In genomic region chr5:43120720-43121564, GRCh38 we compare ENCODE assay signal across 1 cellular context.
A peak's percentile ranks its signal among the peaks of the same experiment; 100 is the strongest.
TF ChIP-seq lines count a peak whose summit lies in the region.

ZNF131 (plus strand) TSS chr5:43120914; CDS start chr5:43122054, 1,140 bp downstream.

TF ChIP-seq in K562, 482 proteins besides CTCF, POLR2A, EP300 and RAD21 (continued from another document and continues in another):
- TF ChIP-seq ZNF655 (CRISPR knock-in tag; IDR thresholded peaks at IDR 0.05) = no peak
- no peak for TF ChIP-seq SMARCA5 (IDR thresholded peaks at IDR 0.05)
- TF ChIP-seq ZNF449 (CRISPR knock-in tag; IDR thresholded peaks at IDR 0.05) = peak; percentile 69; the same call in 1 of the 2 replicates
- peak; percentile 78 for TF ChIP-seq USF2 (CRISPR knock-in tag; IDR thresholded peaks at IDR 0.05)
- TF ChIP-seq MNT (conservative IDR thresholded peaks at IDR 0.05) = peak; percentile 97 to 99
- no peak; the same call in none of the 2 replicates for TF ChIP-seq ETV5 (CRISPR knock-in tag; IDR thresholded peaks at IDR 0.05; ENCODE audit: low read depth)
- no peak for TF ChIP-seq HOMEZ (CRISPR knock-in tag; IDR thresholded peaks at IDR 0.05)
- TF ChIP-seq BCOR (IDR thresholded peaks at IDR 0.05) = peak; percentile 79; the same call in 1 of the 2 replicates
- TF ChIP-seq SNRNP70 (optimal IDR thresholded peaks at IDR 0.05; ENCODE audit: low read depth, low read length) = no peak
- TF ChIP-seq FIP1L1 (IDR thresholded peaks at IDR 0.05; ENCODE audit: low read depth, low read length, poor library complexity, severe bottlenecking) = peak; percentile 96
- no peak for TF ChIP-seq SREBF2 (CRISPR knock-in tag; IDR thresholded peaks at IDR 0.05)
- TF ChIP-seq KLF6 (CRISPR knock-in tag; IDR thresholded peaks at IDR 0.05; ENCODE audit: borderline replicate concordance) = peak; percentile 77; the same call in 1 of the 2 replicates
- no peak for TF ChIP-seq POLR3G (IDR thresholded peaks at IDR 0.05; ENCODE audit: extremely low read depth, insufficient read length, insufficient replicate concordance)
- no peak; the same call in 1 of the 2 replicates for TF ChIP-seq STAT5A (IDR thresholded peaks at IDR 0.05; ENCODE audit: borderline replicate concordance, low read length)
- TF ChIP-seq ZNF3 (CRISPR knock-in tag; IDR thresholded peaks at IDR 0.05) = no peak
- TF ChIP-seq ELK1 (CRISPR knock-in tag; IDR thresholded peaks at IDR 0.05) = no peak
- TF ChIP-seq ZBTB40 (IDR thresholded peaks at IDR 0.05) = peak; percentile 62; the same call in 1 of the 2 replicates
- TF ChIP-seq ZBTB40 (CRISPR knock-in tag; IDR thresholded peaks at IDR 0.05) = peak; percentile 65
- TF ChIP-seq CEBPB (tag; IDR thresholded peaks at IDR 0.05) = no peak
- TF ChIP-seq SIRT6 (IDR thresholded peaks at IDR 0.05; ENCODE audit: low read depth, low read length) = no peak
- TF ChIP-seq ZNF780A (CRISPR knock-in tag; IDR thresholded peaks at IDR 0.05) = no peak
- no peak for TF ChIP-seq SRSF1 (IDR thresholded peaks at IDR 0.05; ENCODE audit: low read depth, low read length)
- TF ChIP-seq ELF2 (CRISPR knock-in tag; IDR thresholded peaks at IDR 0.05) = no peak
- no peak for TF ChIP-seq NBN (IDR thresholded peaks at IDR 0.05; ENCODE audit: low read depth)
- no peak for TF ChIP-seq NCOA1 (IDR thresholded peaks at IDR 0.05; ENCODE audit: low read depth)
- peak; percentile 20; the same call in 1 of the 2 replicates for TF ChIP-seq ZBTB7A (IDR thresholded peaks at IDR 0.05; ENCODE audit: borderline replicate concordance, control insufficient read depth, low read depth, low read length)
- peak; percentile 76; the same call in 1 of the 2 replicates for TF ChIP-seq ZFPM2 (CRISPR knock-in tag; IDR thresholded peaks at IDR 0.05)
- TF ChIP-seq NCOA6 (IDR thresholded peaks at IDR 0.05) = peak; percentile 83; the same call in 1 of the 2 replicates
- peak; percentile 99 for TF ChIP-seq ZNF592 (IDR thresholded peaks at IDR 0.05)
- peak; percentile 88 for TF ChIP-seq SAP30 (IDR thresholded peaks at IDR 0.05; ENCODE audit: borderline replicate concordance, insufficient read depth, low read depth, low read length, poor library complexity, severe bottlenecking)
- no peak for TF ChIP-seq ZFP30 (CRISPR knock-in tag; IDR thresholded peaks at IDR 0.05; ENCODE audit: borderline replicate concordance)
- TF ChIP-seq DDX20 (tag; IDR thresholded peaks at IDR 0.05; ENCODE audit: low read depth) = no peak
- no peak; the same call in 1 of the 2 replicates for TF ChIP-seq ZKSCAN1 (IDR thresholded peaks at IDR 0.05; ENCODE audit: low read depth, low read length)
- peak; percentile 20; the same call in 1 of the 2 replicates for TF ChIP-seq THAP7 (CRISPR knock-in tag; IDR thresholded peaks at IDR 0.05)
- TF ChIP-seq BACH1 (tag; IDR thresholded peaks at IDR 0.05) = 0 out of 2 replicates have a peak, but pooled peaks have one; percentile 47
- TF ChIP-seq ILK (tag; IDR thresholded peaks at IDR 0.05; ENCODE audit: borderline replicate concordance, low read depth) = no peak
